In genomic region chr4:181271241-181271640, GRCh38 we compare ENCODE assay signal across 36 cellular contexts.
"Had no signal": no experiment of that assay in that cellular context is flagged by ENCODE, and none has a peak within 500 bp of the region (broad histone marks: within the 10 kb centered on the region; RNA-seq: fewer than 3 reads in every experiment).

No MANE protein-coding gene starts in this region.

- H3K36me3 ChIP-seq: MG63 had no signal

- H3K27me3 ChIP-seq: MG63 had no signal

- DNase-seq: Karpas-422, Kasumi-1, KBM-7, KG1, MG63, MM.1S, MV-4-11, NCI-H1048, NCI-H1092, NCI-H1092 treated with DMSO at 0.1 percent for 48 hours, NCI-H1105, NCI-H1105 treated with DMSO at 0.1 percent for 48 hours, NCI-H1417, NCI-H1417 treated with DMSO at 0.1 percent for 48 hours, NCI-H1436, NCI-H1436 treated with DMSO at 0.1 percent for 48 hours, NCI-H146, NCI-H1694, NCI-H1694 treated with DMSO at 0.1 percent for 48 hours, NCI-H187, NCI-H187 treated with DMSO at 0.1 percent for 48 hours, NCI-H1930, NCI-H2029, NCI-H2029 treated with DMSO at 0.1 percent for 48 hours, NCI-H2081, NCI-H2081 treated with DMSO at 0.1 percent for 48 hours, NCI-H2107, NCI-H2171, NCI-H2171 treated with DMSO at 0.1 percent for 48 hours, NCI-H2227 treated with DMSO at 0.1 percent for 48 hours, NCI-H226, NCI-H345, NCI-H446, NCI-H446 treated with DMSO at 0.1 percent for 48 hours, NCI-H510A had no signal

- H3K4me3 ChIP-seq: MG63 had no signal

- H3K9ac ChIP-seq: KMS-11 had no signal

- H3K4me2 ChIP-seq: KMS-11 had no signal

- H3K27ac ChIP-seq: KMS-11 had no signal

- H3K9me3 ChIP-seq: MG63 had no signal
